ENCODE assay signal across 19 cellular contexts in the genomic region with DNA sequence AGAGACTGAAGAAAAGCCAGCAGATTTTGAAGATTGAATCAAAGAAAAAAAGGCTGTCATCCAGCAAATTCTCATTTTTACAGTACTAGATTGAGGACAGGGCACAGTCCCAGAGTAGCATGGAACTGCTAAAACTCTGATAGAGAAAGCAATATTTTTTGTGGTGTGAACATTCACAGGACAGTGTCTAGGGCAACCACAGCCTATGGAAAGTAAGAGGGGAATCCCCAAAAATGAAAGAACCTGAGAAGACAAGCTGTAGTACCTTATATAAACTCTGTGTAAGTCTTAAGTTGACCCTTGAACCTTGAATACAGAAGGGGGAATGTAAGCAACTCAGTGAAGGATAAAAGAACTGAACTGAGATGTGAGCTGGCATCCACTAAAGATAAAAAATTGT.
"Had no signal": no experiment of that assay in that cellular context is flagged by ENCODE, and none has a peak within 500 bp of the region (broad histone marks: within the 10 kb centered on the region; RNA-seq: fewer than 3 reads in every experiment).

No MANE protein-coding gene starts in this region.

- H3K4me3 ChIP-seq: esophagus squamous epithelium, neural progenitor cell, psoas muscle, thoracic aorta, upper lobe of right lung had no signal

- H3K9me3 ChIP-seq: esophagus squamous epithelium, thoracic aorta, upper lobe of right lung had no signal

- H3K9me3 Mint-ChIP-seq: activated T-helper 1 cell treated with anti-CD3 and anti-CD28 coated beads, Interleukin-12 subunit alpha, Interleukin-12 subunit beta, Interleukin-2, Interleukin-4 antibody, amounts not matched to agents 30 ng/mL and 10 ng/mL and 1 ng/mL, durations not matched to agents 14 hours and 24 hours and 36 hours had no signal

- H3K4me1 ChIP-seq: esophagus squamous epithelium, neural progenitor cell, psoas muscle, upper lobe of right lung had no signal

- H3K27ac ChIP-seq: esophagus squamous epithelium, neural progenitor cell, psoas muscle, thoracic aorta, upper lobe of right lung had no signal

- H3K9ac ChIP-seq: neural progenitor cell had no signal

- H3K36me3 Mint-ChIP-seq: activated CD4-positive, alpha-beta memory T cell treated with anti-CD3 and anti-CD28 coated beads for 36 hours; activated naive CD8-positive, alpha-beta T cell treated with anti-CD3 and anti-CD28 coated beads, Interleukin-2, amount 10 ng/mL, durations not matched to agents 7 days and 5 days; brain; immature natural killer cell; naive thymus-derived CD4-positive, alpha-beta T cell; neural progenitor cell had no signal

- H3K27me3 ChIP-seq: esophagus squamous epithelium, neural progenitor cell, upper lobe of right lung had no signal

- H3K27ac Mint-ChIP-seq: activated CD4-positive, alpha-beta memory T cell treated with anti-CD3 and anti-CD28 coated beads for 36 hours; activated naive CD8-positive, alpha-beta T cell treated with anti-CD3 and anti-CD28 coated beads, Interleukin-2, amount 10 ng/mL, durations not matched to agents 7 days and 5 days; activated T-helper 1 cell treated with anti-CD3 and anti-CD28 coated beads, Interleukin-12 subunit alpha, Interleukin-12 subunit beta, Interleukin-2, Interleukin-4 antibody, amounts not matched to agents 30 ng/mL and 10 ng/mL and 1 ng/mL, durations not matched to agents 14 hours and 24 hours and 36 hours; brain; effector memory CD8-positive, alpha-beta T cell; immature natural killer cell; naive thymus-derived CD4-positive, alpha-beta T cell; neural progenitor cell had no signal

- H3K4me3 Mint-ChIP-seq: activated CD4-positive, alpha-beta memory T cell treated with anti-CD3 and anti-CD28 coated beads for 36 hours; activated naive CD8-positive, alpha-beta T cell treated with anti-CD3 and anti-CD28 coated beads, Interleukin-2, amount 10 ng/mL, durations not matched to agents 7 days and 5 days; activated T-helper 1 cell treated with anti-CD3 and anti-CD28 coated beads, Interleukin-12 subunit alpha, Interleukin-12 subunit beta, Interleukin-2, Interleukin-4 antibody, amounts not matched to agents 30 ng/mL and 10 ng/mL and 1 ng/mL, durations not matched to agents 14 hours and 24 hours and 36 hours; brain; effector memory CD8-positive, alpha-beta T cell; immature natural killer cell; naive thymus-derived CD4-positive, alpha-beta T cell; neural progenitor cell had no signal

- H3K27me3 Mint-ChIP-seq: activated CD4-positive, alpha-beta memory T cell treated with anti-CD3 and anti-CD28 coated beads for 36 hours; activated naive CD8-positive, alpha-beta T cell treated with anti-CD3 and anti-CD28 coated beads, Interleukin-2, amount 10 ng/mL, durations not matched to agents 7 days and 5 days; brain; effector memory CD8-positive, alpha-beta T cell had no signal

- DNase-seq: activated CD4-positive, alpha-beta memory T cell treated with anti-CD3 and anti-CD28 coated beads for 36 hours; activated naive CD8-positive, alpha-beta T cell treated with anti-CD3 and anti-CD28 coated beads, Interleukin-2, amount 10 ng/mL, durations not matched to agents 7 days and 5 days; activated T-cell treated with anti-CD3 and anti-CD28 coated beads for 4 hours; anterior cingulate cortex; caudate nucleus; effector memory CD8-positive, alpha-beta T cell; esophagus squamous epithelium; immature natural killer cell; kidney glomerular epithelial cell; mesenchymal stem cell; naive thymus-derived CD4-positive, alpha-beta T cell; psoas muscle; right cardiac atrium; stimulated activated CD4-positive, alpha-beta T cell treated with anti-CD3 and anti-CD28 coated beads, Interleukin-2, amount 100 ng/mL, for 24 hours; upper lobe of right lung had no signal

- ATAC-seq: effector memory CD8-positive, alpha-beta T cell; naive thymus-derived CD4-positive, alpha-beta T cell; psoas muscle; right cardiac atrium; upper lobe of right lung had no signal

- H3K36me3 ChIP-seq: esophagus squamous epithelium, neural progenitor cell, thoracic aorta, upper lobe of right lung had no signal

- H3K4me2 ChIP-seq: neural progenitor cell had no signal

- H2AFZ ChIP-seq: neural progenitor cell had no signal

- H3K4me1 Mint-ChIP-seq: activated naive CD8-positive, alpha-beta T cell treated with anti-CD3 and anti-CD28 coated beads, Interleukin-2, amount 10 ng/mL, durations not matched to agents 7 days and 5 days; brain; immature natural killer cell; naive thymus-derived CD4-positive, alpha-beta T cell; neural progenitor cell had no signal
